Comparison of ENCODE assay signal across 8 cellular contexts in genomic region chr16:30927789-30928378, GRCh38.
A peak's percentile ranks its signal among the peaks of the same experiment; 100 is the strongest.
DNase-seq lines count a peak whose midpoint lies in the region; ATAC-seq, FAIRE-seq and TF ChIP-seq lines count a peak whose summit lies in the region.

No MANE protein-coding gene starts in this region.

- peaks cover 3% of the 10 kb centered on the region for H3K36me3 ChIP-seq in iPS-15b (ENCODE audit: control insufficient read depth, insufficient read depth, low read length)

- peak; percentile 22 to 35 for ATAC-seq in stimulated activated naive B cell treated with anti-CD40 and anti-IgM and Interleukin-4, amounts not matched to agents 10 μg/mL and 1 μg/mL and 100 μg/mL, for 72 hours (replicated peaks)
- no peak for ATAC-seq in GM18861 (IDR thresholded peaks at IDR 0.05; ENCODE audit: unreplicated experiment)

- peak overlapping the region; percentile 25 for H3K27ac Mint-ChIP-seq in stimulated activated naive B cell treated with anti-CD40 and anti-IgM and Interleukin-4, amounts not matched to agents 10 μg/mL and 1 μg/mL and 100 μg/mL, for 72 hours

- no peak overlapping the region for H3K4me3 Mint-ChIP-seq in stimulated activated naive B cell treated with anti-CD40 and anti-IgM and Interleukin-4, amounts not matched to agents 10 μg/mL and 1 μg/mL and 100 μg/mL, for 72 hours

- DNase-seq in AG08396 (ENCODE audit: low spot score) (peak; percentile 47), H54 (ENCODE audit: insufficient read length, low spot score) (peak; percentile 73), NCI-H510A (lab: John Stamatoyannopoulos, UW) (peak; percentile 80), activated gamma-delta T cell treated with Interleukin-2 at 50 U/mL for 16 hours (no peak)
- DNase-seq in stimulated activated naive B cell treated with anti-CD40 and anti-IgM and Interleukin-4, amounts not matched to agents 10 μg/mL and 1 μg/mL and 100 μg/mL, for 72 hours: no peak

- peaks cover 2% of the 10 kb centered on the region for H3K4me1 ChIP-seq in iPS-15b (ENCODE audit: control insufficient read depth, insufficient read depth, low read length)

- H3K27ac ChIP-seq in angular gyrus (ENCODE audit: low read depth, low read length): peak overlapping the region; percentile 39

- H3K9me3 ChIP-seq in iPS-15b (ENCODE audit: control insufficient read depth, insufficient read depth, low read length): no peaks in the 10 kb centered on the region

- peaks cover 18 to 38% of the 10 kb centered on the region in 2 donors for H3K36me3 Mint-ChIP-seq in stimulated activated naive B cell treated with anti-CD40 and anti-IgM and Interleukin-4, amounts not matched to agents 10 μg/mL and 1 μg/mL and 100 μg/mL, for 72 hours

- H3K9me3 Mint-ChIP-seq in stimulated activated naive B cell treated with anti-CD40 and anti-IgM and Interleukin-4, amounts not matched to agents 10 μg/mL and 1 μg/mL and 100 μg/mL, for 72 hours: no peaks in the 10 kb centered on the region

- no peak for FAIRE-seq in H54 (lab: Jason Lieb, UNC)

- no peaks in the 10 kb centered on the region for H3K27me3 ChIP-seq in iPS-15b (ENCODE audit: control insufficient read depth, insufficient read depth, low read length)

- peak overlapping the region; percentile 30 for H3K4me3 ChIP-seq in iPS-15b (ENCODE audit: low read depth, low read length)

- no peaks in the 10 kb centered on the region for H3K27me3 Mint-ChIP-seq in stimulated activated naive B cell treated with anti-CD40 and anti-IgM and Interleukin-4, amounts not matched to agents 10 μg/mL and 1 μg/mL and 100 μg/mL, for 72 hours

- no peak for TF ChIP-seq POLR2A in H54 (IDR thresholded peaks at IDR 0.05; ENCODE audit: low read depth, low read length)

- peaks cover 21 to 28% of the 10 kb centered on the region in 2 donors for H3K4me1 Mint-ChIP-seq in stimulated activated naive B cell treated with anti-CD40 and anti-IgM and Interleukin-4, amounts not matched to agents 10 μg/mL and 1 μg/mL and 100 μg/mL, for 72 hours

- H3K9ac ChIP-seq in iPS-15b (ENCODE audit: low read depth, low read length): no peak overlapping the region

Comparison
In these comparisons a context has a peak if more than half of its experiments do, and no peak if none do; other contexts are left out.
1. DNase-seq: peak in AG08396 (single experiment), H54 (single experiment) and NCI-H510A (single experiment); none in stimulated activated naive B cell treated with anti-CD40 and anti-IgM and Interleukin-4, amounts not matched to agents 10 μg/mL and 1 μg/mL and 100 μg/mL, for 72 hours (single experiment) and activated gamma-delta T cell treated with Interleukin-2 at 50 U/mL for 16 hours (single experiment).